Comparison of ENCODE assay signal across 8 cellular contexts in genomic region chr18:75727479-75727878, GRCh38.
DNase-seq lines count a peak whose midpoint lies in the region; ATAC-seq and TF ChIP-seq lines count a peak whose summit lies in the region.

No MANE protein-coding gene starts in this region.

- no peak overlapping the region for H3K27ac Mint-ChIP-seq in CD14-positive monocyte
- H3K27ac Mint-ChIP-seq in nephron = no peak overlapping the region

- ATAC-seq in GM21360 (IDR thresholded peaks at IDR 0.05; ENCODE audit: unreplicated experiment) = no peak

- peak; percentile 18 for TF ChIP-seq CTCF in CD14-positive monocyte (IDR thresholded peaks at IDR 0.05)
- peak; percentile 26 for TF ChIP-seq CTCF in GM20000 (IDR thresholded peaks at IDR 0.05; ENCODE audit: extremely low read depth, missing control alignments)
- TF ChIP-seq CTCF in nephron (IDR thresholded peaks at IDR 0.05; ENCODE audit: unreplicated experiment in 3 of 3) = peak; percentile 30 to 49 (median 34)

- no peaks in the 10 kb centered on the region for H3K36me3 Mint-ChIP-seq in CD14-positive monocyte
- no peaks in the 10 kb centered on the region for H3K36me3 Mint-ChIP-seq in nephron (ENCODE audit: low read depth)

- H3K27me3 Mint-ChIP-seq in CD14-positive monocyte (ENCODE audit: low read depth in 3 of 3) = peaks cover 3 to 10% (median 7%) of the 10 kb centered on the region in 3 donors
- no peaks in the 10 kb centered on the region for H3K27me3 Mint-ChIP-seq in nephron (ENCODE audit: low read depth)

- DNase-seq in CD14-positive monocyte (ENCODE audit: low spot score) (no peak), GM20000 (ENCODE audit: low spot score) (peak; percentile 25), NCI-H774 (lab: John Stamatoyannopoulos, UW) (peak; percentile 58), dermis microvascular lymphatic vessel endothelial cell (ENCODE audit: low read depth in 2 of 2) (peak; percentile 5 to 28), epidermal melanocyte (ENCODE audit: insufficient read length, low spot score) (no peak), GM19238 (ENCODE audit: insufficient read length, low spot score) (no peak)

- intact Hi-C loops in CD14-positive monocyte (cut with micrococcal nuclease) = no loop called here

- H3K9me3 Mint-ChIP-seq in CD14-positive monocyte = peaks cover 0 to 6% (median 0%) of the 10 kb centered on the region in 7 donors
- H3K9me3 Mint-ChIP-seq in nephron = no peaks in the 10 kb centered on the region

- H3K4me1 Mint-ChIP-seq in CD14-positive monocyte (no peaks in the 10 kb centered on the region), nephron (no peaks in the 10 kb centered on the region)

- H3K4me3 Mint-ChIP-seq in CD14-positive monocyte (no peak overlapping the region), nephron (no peak overlapping the region)

Comparison
In these comparisons a context has a peak if more than half of its experiments do, and no peak if none do; other contexts are left out.
1. DNase-seq: peak in GM20000 (single experiment), NCI-H774 (single experiment) and dermis microvascular lymphatic vessel endothelial cell (2 of 2); none in CD14-positive monocyte (single experiment), epidermal melanocyte (single experiment) and GM19238 (single experiment).
2. Peak in every context shown above with its lines, with median percentiles within 50 percentile points of each other: CTCF ChIP-seq.